Comparison of ENCODE assay signal across 1 cellular context in the genomic region with DNA sequence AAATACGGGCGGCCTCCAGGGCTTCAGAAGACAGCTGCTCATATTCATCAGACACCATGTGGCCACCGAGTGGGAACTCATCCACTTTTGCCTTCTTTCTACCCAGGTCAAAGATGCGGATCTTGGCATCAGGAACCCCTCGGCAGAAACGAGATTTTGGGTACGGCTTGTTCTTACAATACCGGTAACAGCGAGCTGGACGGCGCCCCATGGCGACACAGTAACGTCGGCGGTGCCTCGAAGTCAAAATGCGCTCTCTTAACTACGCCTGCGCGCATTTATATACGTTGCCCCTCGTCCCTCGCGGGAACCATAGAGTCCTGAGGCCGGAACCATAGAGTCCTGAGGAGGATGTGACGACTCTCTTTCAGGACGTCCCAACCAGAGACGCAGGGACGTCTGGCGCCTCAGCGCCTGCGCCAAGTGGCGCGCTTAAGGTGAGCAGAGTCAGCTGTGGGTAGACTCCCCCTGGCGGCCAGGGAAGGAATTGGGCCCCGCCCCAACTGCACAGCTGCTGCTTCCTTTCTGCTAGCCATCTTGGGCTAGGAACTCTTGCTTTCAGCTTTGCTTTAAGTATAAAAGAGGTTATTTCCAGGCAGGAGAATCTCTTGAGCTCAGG.
TF ChIP-seq lines count a peak whose summit lies in the region.

TSS of gene RPL10L (minus strand) at position 256 of the 619 bp plus-strand sequence. CDS start at position 211, 45 bp downstream.

TF ChIP-seq in GM23338, 12 proteins besides CTCF, POLR2A, EP300 and RAD21 (continued from another document):
- TF ChIP-seq, protein P1, sequence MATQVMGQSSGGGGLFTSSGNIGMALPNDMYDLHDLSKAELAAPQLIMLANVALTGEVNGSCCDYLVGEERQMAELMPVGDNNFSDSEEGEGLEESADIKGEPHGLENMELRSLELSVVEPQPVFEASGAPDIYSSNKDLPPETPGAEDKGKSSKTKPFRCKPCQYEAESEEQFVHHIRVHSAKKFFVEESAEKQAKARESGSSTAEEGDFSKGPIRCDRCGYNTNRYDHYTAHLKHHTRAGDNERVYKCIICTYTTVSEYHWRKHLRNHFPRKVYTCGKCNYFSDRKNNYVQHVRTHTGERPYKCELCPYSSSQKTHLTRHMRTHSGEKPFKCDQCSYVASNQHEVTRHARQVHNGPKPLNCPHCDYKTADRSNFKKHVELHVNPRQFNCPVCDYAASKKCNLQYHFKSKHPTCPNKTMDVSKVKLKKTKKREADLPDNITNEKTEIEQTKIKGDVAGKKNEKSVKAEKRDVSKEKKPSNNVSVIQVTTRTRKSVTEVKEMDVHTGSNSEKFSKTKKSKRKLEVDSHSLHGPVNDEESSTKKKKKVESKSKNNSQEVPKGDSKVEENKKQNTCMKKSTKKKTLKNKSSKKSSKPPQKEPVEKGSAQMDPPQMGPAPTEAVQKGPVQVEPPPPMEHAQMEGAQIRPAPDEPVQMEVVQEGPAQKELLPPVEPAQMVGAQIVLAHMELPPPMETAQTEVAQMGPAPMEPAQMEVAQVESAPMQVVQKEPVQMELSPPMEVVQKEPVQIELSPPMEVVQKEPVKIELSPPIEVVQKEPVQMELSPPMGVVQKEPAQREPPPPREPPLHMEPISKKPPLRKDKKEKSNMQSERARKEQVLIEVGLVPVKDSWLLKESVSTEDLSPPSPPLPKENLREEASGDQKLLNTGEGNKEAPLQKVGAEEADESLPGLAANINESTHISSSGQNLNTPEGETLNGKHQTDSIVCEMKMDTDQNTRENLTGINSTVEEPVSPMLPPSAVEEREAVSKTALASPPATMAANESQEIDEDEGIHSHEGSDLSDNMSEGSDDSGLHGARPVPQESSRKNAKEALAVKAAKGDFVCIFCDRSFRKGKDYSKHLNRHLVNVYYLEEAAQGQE (IDR thresholded peaks at IDR 0.05; ENCODE audit: unreplicated experiment): no peak
- TF ChIP-seq NANOG (IDR thresholded peaks at IDR 0.05; ENCODE audit: borderline replicate concordance): no peak
- no peak for TF ChIP-seq EZH2 (IDR thresholded peaks at IDR 0.05; ENCODE audit: low read depth, unreplicated experiment)
TF ChIP-seq in GM23338: peak in this region for 0.
